25 cellular contexts compared by ENCODE assay signal in genomic region chr16:66361604-66362135, GRCh38. TPM values are rescaled to one million over a fixed set of nuclear protein-coding genes. Genes with fewer than 3 reads are reported as not detected.
A peak's percentile ranks its signal among the peaks of the same experiment; 100 is the strongest.
DNase-seq lines count a peak whose midpoint lies in the region; ATAC-seq, FAIRE-seq and TF ChIP-seq lines count a peak whose summit lies in the region.
"Had no signal": no experiment of that assay in that cellular context is flagged by ENCODE, and none has a peak within 500 bp of the region (broad histone marks: within the 10 kb centered on the region; RNA-seq: fewer than 3 reads in every experiment).

No MANE protein-coding gene starts in this region.

- POLR2A ChIA-PET in K562 (lab: Yijun Ruan, JAX), result no interaction called here

- no TSS peak for BruUV-seq in K562 (replicated peaks; lab: Mats Ljungman, UMichigan)

- no peak for TF ChIP-seq POLR2A in K562 (conservative IDR thresholded peaks at IDR 0.05)

- H3K9me1 ChIP-seq in K562 (ENCODE audit: control insufficient read depth, insufficient read depth, low read length), result no peaks in the 10 kb centered on the region

- H3K9me3 ChIP-seq in heart right ventricle, result no peaks in the 10 kb centered on the region
- no peaks in the 10 kb centered on the region for H3K9me3 ChIP-seq in K562 (replicated peaks; ENCODE audit: control insufficient read depth, insufficient read depth, low read depth, low read length)
- H3K9me3 ChIP-seq in lower lobe of right lung, result no peaks in the 10 kb centered on the region
- no peaks in the 10 kb centered on the region for H3K9me3 ChIP-seq in upper lobe of right lung
- H3K9me3 ChIP-seq: BE2C had no signal

- H3K4me1 ChIP-seq in heart right ventricle (peaks cover 18 to 98% (median 67%) of the 10 kb centered on the region in 9 donors), K562 (replicated peaks in 1 of 2; ENCODE audit: control insufficient read depth in 2 of 2, insufficient read depth in 2 of 2, low read length in 2 of 2) (peaks cover 0 to 4% of the 10 kb centered on the region in 2 experiments; a peak in 1 of 5 replicates), lower lobe of right lung (peaks cover 75% of the 10 kb centered on the region), upper lobe of right lung (peaks cover 25% of the 10 kb centered on the region)
- H3K4me1 ChIP-seq: BE2C had no signal

- no peak for FAIRE-seq in K562 (lab: Jason Lieb, UNC)
- FAIRE-seq: GM12891, GM18507, RCC 7860 had no signal

- peaks cover 0 to 16% (median 0%) of the 10 kb centered on the region in 7 donors for H3K27me3 ChIP-seq in heart right ventricle
- peaks cover 11 to 47% of the 10 kb centered on the region in 2 experiments; a peak in 4 of 5 replicates for H3K27me3 ChIP-seq in K562 (ENCODE audit: control insufficient read depth in 2 of 2, insufficient read depth in 2 of 2, low read length in 2 of 2)
- peaks cover 5% of the 10 kb centered on the region for H3K27me3 ChIP-seq in lower lobe of right lung (ENCODE audit: low read depth)
- H3K27me3 ChIP-seq in upper lobe of right lung, result no peaks in the 10 kb centered on the region
- no peaks in the 10 kb centered on the region for H3K27me3 ChIP-seq in brain microvascular endothelial cell (replicated peaks)
- H3K27me3 ChIP-seq: BE2C had no signal

- DNase-seq in heart right ventricle (no peak), Right ventricle myocardium inferior (ENCODE audit: missing footprints) (no peak), K562 (ENCODE audit: extremely low read depth in 1 of 4, low spot score in 3 of 4) (no peak), lower lobe of right lung (no peak), upper lobe of right lung (peak; percentile 10), anterior cingulate cortex (lab: John Stamatoyannopoulos, UW) (no peak), brain microvascular endothelial cell (no peak)
- DNase-seq: 8988T; BE2C; Calu3; CD4-positive, alpha-beta memory T cell; EL; NCI-H1417; NCI-H187; NCI-H2227 treated with DMSO at 0.1 percent for 48 hours; NCI-H510A treated with DMSO at 0.1 percent for 48 hours; NCI-H774; Right ventricle myocardium superior had no signal

- no peak for TF ChIP-seq RAD21 in K562 (CRISPR knock-in tag; conservative IDR thresholded peaks at IDR 0.05 in 1 of 2, IDR thresholded peaks at IDR 0.05 in 1 of 2)

- H3K27ac ChIP-seq in heart right ventricle (peak overlapping the region in 9 of 10 donors; percentile 58 to 96 (median 77)), K562 (ENCODE audit: extremely low read depth, low read depth, low read length) (no peak overlapping the region), lower lobe of right lung (peak overlapping the region; percentile 11), upper lobe of right lung (peak overlapping the region; percentile 65), brain microvascular endothelial cell (no peak overlapping the region)
- H3K27ac ChIP-seq: KMS-11 had no signal

- TF ChIP-seq CTCF in heart right ventricle (IDR thresholded peaks at IDR 0.05), result no peak
- TF ChIP-seq CTCF in K562 (IDR thresholded peaks at IDR 0.05 in 2 of 3, conservative IDR thresholded peaks at IDR 0.05 in 1 of 3; ENCODE audit: insufficient read depth in 2 of 3, low read depth in 1 of 3, low read length in 3 of 3), result no peak
- no peak for TF ChIP-seq CTCF in lower lobe of right lung (IDR thresholded peaks at IDR 0.05)
- TF ChIP-seq CTCF in upper lobe of right lung (IDR thresholded peaks at IDR 0.05), result no peak
- no peak for TF ChIP-seq CTCF in brain microvascular endothelial cell (IDR thresholded peaks at IDR 0.05; ENCODE audit: low read depth, low read length, missing control alignments)

- H3K4me3 ChIP-seq in heart right ventricle (no peak overlapping the region), K562 (no peak overlapping the region), lower lobe of right lung (no peak overlapping the region), upper lobe of right lung (no peak overlapping the region), brain microvascular endothelial cell (ENCODE audit: low read depth, low read length) (no peak overlapping the region)

- peaks cover 4% of the 10 kb centered on the region; the same call in 1 of the 2 replicates for H4K20me1 ChIP-seq in K562 (replicated peaks; ENCODE audit: control insufficient read depth, insufficient read depth, low read length)

- CTCF ChIA-PET in K562 (lab: Yijun Ruan, JAX; ENCODE audit: low intra/inter-chr PET ratio), result no interaction called here

- no peak overlapping the region for H3K9ac ChIP-seq in K562 (ENCODE audit: insufficient read depth in 1 of 2, low read depth in 2 of 2, low read length in 2 of 2)
- H3K9ac ChIP-seq: KMS-11 had no signal

- H2AFZ ChIP-seq in K562 (ENCODE audit: low read depth, low read length), result no peak overlapping the region

- no peak for TF ChIP-seq EP300 in K562 (IDR thresholded peaks at IDR 0.05; ENCODE audit: low read length)

- no peak overlapping the region for H3K4me2 ChIP-seq in K562 (ENCODE audit: insufficient read depth, low read length)
- H3K4me2 ChIP-seq: KMS-11 had no signal

- 58 to 65% methylated on average over 5 of the region's 5 CpGs for WGBS in heart right ventricle, 2 donors
- 0% methylated on average over 5 of the region's 5 CpGs for WGBS in K562 (ENCODE audit: insufficient coverage, low coverage, missing lambda C conversion rate)

- ATAC-seq in heart right ventricle (no peak), Right ventricle myocardium inferior (no peak), K562 (no peak), lower lobe of right lung (no peak), upper lobe of right lung (no peak), GM18502 (IDR thresholded peaks at IDR 0.05; ENCODE audit: poor library complexity, unreplicated experiment) (no peak)

- in situ Hi-C loops in K562 (cut with MboI), result no loop called here
- in situ Hi-C loops in brain microvascular endothelial cell (cut with HindIII; ENCODE audit: low pct_ligation_motif_present, low sequenced_read_pairs), result no loop called here

- no peaks in the 10 kb centered on the region for H3K79me2 ChIP-seq in K562 (ENCODE audit: control insufficient read depth, insufficient read depth, low read length)

- H3K36me3 ChIP-seq in heart right ventricle, result no peaks in the 10 kb centered on the region
- H3K36me3 ChIP-seq in K562 (ENCODE audit: control insufficient read depth, insufficient read depth, low read length), result no peaks in the 10 kb centered on the region
- H3K36me3 ChIP-seq in lower lobe of right lung, result no peaks in the 10 kb centered on the region
- no peaks in the 10 kb centered on the region for H3K36me3 ChIP-seq in upper lobe of right lung
- no peaks in the 10 kb centered on the region for H3K36me3 ChIP-seq in brain microvascular endothelial cell (replicated peaks)
- H3K36me3 ChIP-seq: BE2C had no signal

- intact Hi-C loops in heart right ventricle (cut with DNase I), result loop anchor here in 1 of 10 donors (5.0 kb wide), 1 partner anchor 41 kb away; no protein-coding TSS in a partner anchor
- intact Hi-C loops in Right ventricle myocardium inferior (cut with DNase I), result loop anchor here (5.0 kb wide), 1 partner anchor 41 kb away; no protein-coding TSS in a partner anchor
- intact Hi-C loops in K562 (cut with micrococcal nuclease), result no loop called here
- intact Hi-C loops in lower lobe of right lung (cut with DNase I), result no loop called here
- intact Hi-C loops in upper lobe of right lung (cut with DNase I), result no loop called here

TF ChIP-seq in K562, 482 proteins besides CTCF, POLR2A, EP300 and RAD21 (continues in another document):
- TF ChIP-seq ZNF143 (CRISPR knock-in tag; IDR thresholded peaks at IDR 0.05) (no peak), TCF7 (IDR thresholded peaks at IDR 0.05; ENCODE audit: borderline replicate concordance) (no peak), BCOR (IDR thresholded peaks at IDR 0.05) (peak; percentile 68), RBM25 (IDR thresholded peaks at IDR 0.05; ENCODE audit: low read depth, low read length, severe bottlenecking) (peak; percentile 77), ZNF561 (CRISPR knock-in tag; conservative IDR thresholded peaks at IDR 0.05) (no peak), NKRF (IDR thresholded peaks at IDR 0.05; ENCODE audit: borderline replicate concordance) (no peak), ZFP36 (IDR thresholded peaks at IDR 0.05; ENCODE audit: low read depth, low read length, partially characterized antibody) (peak; percentile 51)

RNA-seq across cellular contexts. Expression of gene CDH5, which starts 4.8 kb away (rescaled TPM):
- 10 to 100 TPM; 40.3 to 81.2 (median 55.9) TPM for total RNA-seq in heart right ventricle
- polyA plus RNA-seq in heart right ventricle, result 10 to 100 TPM; 39.4 to 53.9 TPM
- total RNA-seq in Right ventricle myocardium inferior, result 58.4 TPM
- not detected in 2 replicates for total RNA-seq in K562 (2011; cell fraction: chromatin; rRNA removed; ENCODE audit: low replicate concordance)
- total RNA-seq in K562 (2011; cell fraction: nucleolus; rRNA removed), result not detected in 2 replicates
- not detected in 2 replicates for total RNA-seq in K562 (2011; cell fraction: nucleoplasm; rRNA removed)
- not detected in 2 replicates for total RNA-seq in K562 (2014; rRNA removed)
- total RNA-seq in K562 (2014; rRNA removed; fragmentation: Illumina TruSeq; extraction: Trizol), result not detected in 2 replicates
- not detected in 2 replicates for total RNA-seq in K562 (2015; rRNA removed; fragmentation: Illumina TruSeq; extraction: Trizol)
- 0.04 TPM in 1 of 2 replicates, not detected in the other for total RNA-seq in K562 (2021)
- polyA plus RNA-seq in K562 (2011; rRNA removed), result not detected in 2 replicates
- 0.04 and 0.06 TPM in 2 replicates for polyA plus RNA-seq in K562 (2011; cell fraction: cytosol; rRNA removed)
- not detected in 2 replicates for polyA plus RNA-seq in K562 (2011; cell fraction: nucleus; rRNA removed)
- polyA plus RNA-seq in K562 (2012), result not detected in 2 replicates
- not detected in 2 replicates for polyA plus RNA-seq in K562 (2014; fragmentation: Illumina TruSeq; extraction: Trizol)
- polyA plus RNA-seq in K562 (2014; fragmentation: Nextera tagmentation; extraction: Ambion mirVana), result not detected
- polyA plus RNA-seq in K562 (2014; rRNA removed), result not detected in 2 replicates
- polyA minus RNA-seq in K562 (2011; rRNA and poly(A)+ RNA removed), result not detected in 2 replicates
- not detected in 2 replicates for polyA minus RNA-seq in K562 (2011; cell fraction: cytosol; rRNA and poly(A)+ RNA removed)
- polyA minus RNA-seq in K562 (2011; cell fraction: nucleus; rRNA and poly(A)+ RNA removed), result not detected in 2 replicates
- 128 TPM for total RNA-seq in lower lobe of right lung
- total RNA-seq in upper lobe of right lung, result 144 TPM
- total RNA-seq: Calu3; CD4-positive, alpha-beta memory T cell; H4; OCI-LY7 had no signal
- polyA plus RNA-seq: CD4-positive, alpha-beta memory T cell had no signal

Comparison
In these comparisons a context has a peak if more than half of its experiments do, and no peak if none do; other contexts are left out.
1. H3K27ac ChIP-seq: peak in heart right ventricle (9 of 10), lower lobe of right lung (single experiment) and upper lobe of right lung (single experiment); none in K562 (single experiment) and brain microvascular endothelial cell (single experiment).
2. RNA of gene CDH5, which starts 4.8 kb away (total RNA-seq): 144 TPM in upper lobe of right lung (single experiment), 128 TPM in lower lobe of right lung (single experiment), 40.3 to 81.2 TPM in heart right ventricle and 58.4 TPM in Right ventricle myocardium inferior (single experiment); 0.04 TPM in K562; every median in the first group is over 10 times any median in the second.